Comparison of ENCODE assay signal across 24 cellular contexts in genomic region chr13:104522235-104523072, GRCh38.
"Had no signal": no experiment of that assay in that cellular context is flagged by ENCODE, and none has a peak within 500 bp of the region (broad histone marks: within the 10 kb centered on the region; RNA-seq: fewer than 3 reads in every experiment).

No MANE protein-coding gene starts in this region.

- H3K4me1 ChIP-seq: esophagus squamous epithelium, left lung, pancreas, psoas muscle, transverse colon had no signal

- H3K27me3 ChIP-seq: brain microvascular endothelial cell, esophagus squamous epithelium, hepatocyte, left lung, pancreas, transverse colon had no signal

- DNase-seq: activated CD4-positive, alpha-beta memory T cell treated with anti-CD3 and anti-CD28 coated beads for 36 hours; activated CD4-positive, alpha-beta T cell treated with anti-CD3 and anti-CD28 coated beads, Interleukin-2, amount 10 ng/mL, durations not matched to agents 24 days and 14 days; activated CD4-positive, CD25-positive, alpha-beta regulatory T cell treated with anti-CD3 and anti-CD28 coated beads, Interleukin-2, amount 50 U/mL, for 72 hours; activated CD8-positive, alpha-beta memory T cell treated with anti-CD3 and anti-CD28 coated beads, Interleukin-2, amount 50 U/mL, for 4 hours; activated effector memory CD4-positive, alpha-beta T cell treated with anti-CD3 and anti-CD28 coated beads, Interleukin-2, amount 50 U/mL, for 16 hours; activated naive CD4-positive, alpha-beta T cell treated with anti-CD3 and anti-CD28 coated beads, Interleukin-2, amount 10 ng/mL, durations not matched to agents 7 days and 5 days; activated naive CD8-positive, alpha-beta T cell treated with anti-CD3 and anti-CD28 coated beads, Interleukin-2, amount 10 ng/mL, durations not matched to agents 7 days and 5 days; activated T-cell treated with anti-CD3 and anti-CD28 coated beads, Interleukin-2, amount 50 U/mL, for 1 hour; brain microvascular endothelial cell; central memory CD4-positive, alpha-beta T cell; dermis blood vessel endothelial cell; effector CD4-positive, alpha-beta T cell; esophagus squamous epithelium; foreskin melanocyte; naive B cell; nephron progenitor cell; stimulated activated naive CD4-positive, alpha-beta T cell treated with Interleukin-2 at 50 U/mL for 16 hours; T-helper 2 cell; transverse colon had no signal

- H3K27ac ChIP-seq: brain microvascular endothelial cell, epithelial cell of prostate, esophagus squamous epithelium, hepatocyte, left lung, pancreas, psoas muscle, transverse colon had no signal

- ATAC-seq: left lung, pancreas, psoas muscle had no signal

- H3K9me3 ChIP-seq: pancreas, psoas muscle, transverse colon had no signal

- H3K36me3 ChIP-seq: brain microvascular endothelial cell, esophagus squamous epithelium, left lung, pancreas, transverse colon had no signal

- H3K4me3 ChIP-seq: esophagus squamous epithelium, hepatocyte, left lung, pancreas, psoas muscle, transverse colon had no signal
